2 cellular contexts compared by ENCODE assay signal in genomic region chr15:65386886-65387285, GRCh38.
TF ChIP-seq lines count a peak whose summit lies in the region.

No MANE protein-coding gene starts in this region.

TF ChIP-seq in IMR-90, 13 proteins besides CTCF, POLR2A, EP300 and RAD21:
- TF ChIP-seq MXI1 (IDR thresholded peaks at IDR 0.05; ENCODE audit: borderline replicate concordance, low read depth, low read length) = no peak
- TF ChIP-seq MAFK (IDR thresholded peaks at IDR 0.05; ENCODE audit: low read depth, low read length) = no peak
- TF ChIP-seq NFE2L2 (IDR thresholded peaks at IDR 0.05; ENCODE audit: low read depth, low read length) = no peak
- TF ChIP-seq CHD1 (IDR thresholded peaks at IDR 0.05; ENCODE audit: low read depth, low read length) = no peak
- no peak for TF ChIP-seq USF2 (IDR thresholded peaks at IDR 0.05; ENCODE audit: low read depth, low read length)
- TF ChIP-seq MAZ (IDR thresholded peaks at IDR 0.05; ENCODE audit: borderline replicate concordance, low read depth, low read length) = no peak
- TF ChIP-seq FOS (IDR thresholded peaks at IDR 0.05; ENCODE audit: low read depth, low read length) = no peak
- no peak for TF ChIP-seq CEBPB (IDR thresholded peaks at IDR 0.05; ENCODE audit: low read depth, low read length)
- no peak for TF ChIP-seq BHLHE40 (IDR thresholded peaks at IDR 0.05; ENCODE audit: low read depth, low read length)
- no peak for TF ChIP-seq ELK1 (IDR thresholded peaks at IDR 0.05; ENCODE audit: borderline replicate concordance, low read depth, low read length)
- TF ChIP-seq RFX5 (IDR thresholded peaks at IDR 0.05; ENCODE audit: low read depth, low read length) = no peak
- TF ChIP-seq RCOR1 (IDR thresholded peaks at IDR 0.05; ENCODE audit: insufficient replicate concordance, low read length) = no peak
- TF ChIP-seq SMC3 (IDR thresholded peaks at IDR 0.05; ENCODE audit: low read depth, low read length) = no peak
TF ChIP-seq in IMR-90: peak in this region for 0.

TF ChIP-seq in HepG2, 621 proteins besides CTCF, POLR2A, EP300 and RAD21:
- no peak for TF ChIP-seq SCMH1 (CRISPR knock-in tag; IDR thresholded peaks at IDR 0.05; ENCODE audit: borderline replicate concordance)
- 0 out of 2 replicates have a peak, but pooled peaks have one; percentile 8 for TF ChIP-seq ZFP91 (CRISPR knock-in tag; IDR thresholded peaks at IDR 0.05; ENCODE audit: borderline replicate concordance)
- TF ChIP-seq MNT (IDR thresholded peaks at IDR 0.05) = peak; percentile 70
